ENCODE assay signal across 1 cellular context in the genomic region with DNA sequence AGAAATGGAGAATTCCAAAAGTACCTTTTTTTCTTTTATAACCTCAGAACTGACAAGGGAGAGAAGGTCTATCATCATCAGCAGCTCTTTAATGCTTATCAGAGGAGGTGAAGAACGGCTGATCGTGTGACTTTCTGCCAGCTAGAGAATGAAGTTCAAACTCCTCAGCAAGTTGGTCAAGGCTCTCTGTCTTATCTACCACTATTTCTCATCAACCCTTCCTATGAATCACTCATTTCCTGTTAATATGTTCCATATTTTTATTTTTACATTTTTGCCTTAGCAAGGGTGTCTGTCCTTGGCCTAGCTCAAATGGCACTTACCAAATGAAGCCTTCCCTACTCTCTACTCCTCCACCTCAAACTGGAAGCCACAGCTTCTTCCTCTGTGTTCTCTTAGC.
TF ChIP-seq lines count a peak whose summit lies in the region.

No MANE protein-coding gene starts in this region.

TF ChIP-seq in liver, 16 proteins besides CTCF, POLR2A, EP300 and RAD21 (continued from another document):
- TF ChIP-seq, protein P1, sequence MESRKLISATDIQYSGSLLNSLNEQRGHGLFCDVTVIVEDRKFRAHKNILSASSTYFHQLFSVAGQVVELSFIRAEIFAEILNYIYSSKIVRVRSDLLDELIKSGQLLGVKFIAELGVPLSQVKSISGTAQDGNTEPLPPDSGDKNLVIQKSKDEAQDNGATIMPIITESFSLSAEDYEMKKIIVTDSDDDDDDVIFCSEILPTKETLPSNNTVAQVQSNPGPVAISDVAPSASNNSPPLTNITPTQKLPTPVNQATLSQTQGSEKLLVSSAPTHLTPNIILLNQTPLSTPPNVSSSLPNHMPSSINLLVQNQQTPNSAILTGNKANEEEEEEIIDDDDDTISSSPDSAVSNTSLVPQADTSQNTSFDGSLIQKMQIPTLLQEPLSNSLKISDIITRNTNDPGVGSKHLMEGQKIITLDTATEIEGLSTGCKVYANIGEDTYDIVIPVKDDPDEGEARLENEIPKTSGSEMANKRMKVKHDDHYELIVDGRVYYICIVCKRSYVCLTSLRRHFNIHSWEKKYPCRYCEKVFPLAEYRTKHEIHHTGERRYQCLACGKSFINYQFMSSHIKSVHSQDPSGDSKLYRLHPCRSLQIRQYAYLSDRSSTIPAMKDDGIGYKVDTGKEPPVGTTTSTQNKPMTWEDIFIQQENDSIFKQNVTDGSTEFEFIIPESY (IDR thresholded peaks at IDR 0.05), result no peak
- TF ChIP-seq JUND (IDR thresholded peaks at IDR 0.05) (no peak), TAF1 (conservative IDR thresholded peaks at IDR 0.05) (no peak), YY1 (IDR thresholded peaks at IDR 0.05) (no peak), GABPA (IDR thresholded peaks at IDR 0.05 in 1 of 2, conservative IDR thresholded peaks at IDR 0.05 in 1 of 2) (no peak)
